ENCODE assay signal across 11 cellular contexts in the genomic region with DNA sequence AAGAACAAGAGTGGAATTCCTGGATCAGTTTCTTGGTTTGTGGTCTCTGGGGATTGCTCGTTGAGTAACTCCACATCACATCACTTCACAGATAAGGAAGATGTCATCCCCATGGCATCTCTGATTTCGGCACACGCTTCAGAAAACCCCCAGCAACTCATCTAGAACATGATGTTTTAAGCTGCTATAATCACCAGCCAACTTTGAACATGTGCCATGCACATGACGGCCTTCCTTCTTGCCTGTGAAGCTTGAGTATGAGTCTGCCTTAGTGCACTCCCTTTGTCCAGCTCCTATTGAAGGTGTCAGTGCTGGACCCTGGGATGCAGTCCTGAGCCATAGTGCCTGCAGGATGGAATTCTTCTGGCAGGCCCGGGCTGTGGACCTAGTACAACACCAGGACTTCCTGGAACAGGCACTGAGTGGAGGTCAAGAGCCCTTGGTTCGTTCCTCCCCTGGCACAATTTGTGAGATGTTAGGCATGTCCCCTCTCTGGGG.
A peak's percentile ranks its signal among the peaks of the same experiment; 100 is the strongest.
DNase-seq lines count a peak whose midpoint lies in the region; TF ChIP-seq lines count a peak whose summit lies in the region.
"Had no signal": no experiment of that assay in that cellular context is flagged by ENCODE, and none has a peak within 500 bp of the region (broad histone marks: within the 10 kb centered on the region; RNA-seq: fewer than 3 reads in every experiment).

No MANE protein-coding gene starts in this region.

- CTCF ChIA-PET in AG04450 (lab: Charles Lee), result no interaction called here

- DNase-seq in AG04450 (ENCODE audit: low read depth, low spot score) (peak; percentile 72), GM23248 (peak; percentile 56), kidney tubule cell (ENCODE audit: low spot score) (peak; percentile 95), midbrain (lab: John Stamatoyannopoulos, UW) (no peak), medulla oblongata (ENCODE audit: extremely low spot score) (no peak), NCI-H524 treated with DMSO at 0.1 percent for 48 hours (lab: John Stamatoyannopoulos, UW) (no peak), NCI-H2107 treated with DMSO at 0.1 percent for 48 hours (lab: John Stamatoyannopoulos, UW; ENCODE audit: unreplicated experiment) (no peak)
- DNase-seq in activated naive CD8-positive, alpha-beta T cell treated with anti-CD3 and anti-CD28 coated beads for 36 hours, result no peak
- DNase-seq: NCI-H1436, ovary, T-cell had no signal

- H3K36me3 ChIP-seq in GM23248 (ENCODE audit: low read depth), result no peaks in the 10 kb centered on the region
- H3K36me3 ChIP-seq: ovary had no signal

- H3K36me3 Mint-ChIP-seq in activated naive CD8-positive, alpha-beta T cell treated with anti-CD3 and anti-CD28 coated beads for 36 hours, result peaks cover 6% of the 10 kb centered on the region

- H3F3A ChIP-seq in GM23248 (ENCODE audit: insufficient read depth), result peaks cover 3% of the 10 kb centered on the region; the same call in 1 of the 2 replicates

- in situ Hi-C loops in GM23248 (cut with MboI), result no loop called here

- H3K9me3 ChIP-seq in AG04450 (ENCODE audit: control insufficient read depth, insufficient read depth, low read length), result no peaks in the 10 kb centered on the region; the same call in 1 of the 2 replicates
- no peaks in the 10 kb centered on the region for H3K9me3 ChIP-seq in GM23248 (ENCODE audit: low read depth)
- H3K9me3 ChIP-seq: ovary had no signal

- no peaks in the 10 kb centered on the region for H3K79me2 ChIP-seq in GM23248 (ENCODE audit: insufficient read depth)

- H3K27ac ChIP-seq in AG04450 (ENCODE audit: low read depth, low read length) (no peak overlapping the region), GM23248 (no peak overlapping the region)
- H3K27ac ChIP-seq: ovary had no signal

- H3K27ac Mint-ChIP-seq in activated naive CD8-positive, alpha-beta T cell treated with anti-CD3 and anti-CD28 coated beads for 36 hours, result peak overlapping the region; percentile 14
- H3K27ac Mint-ChIP-seq: T-cell had no signal

- H4K20me1 ChIP-seq in GM23248 (ENCODE audit: insufficient read depth), result no peaks in the 10 kb centered on the region

- no peak overlapping the region for H3K9ac ChIP-seq in GM23248

- TF ChIP-seq CTCF in AG04450 (IDR thresholded peaks at IDR 0.05; ENCODE audit: low read depth, low read length), result no peak

- H3K27me3 ChIP-seq in AG04450 (ENCODE audit: control insufficient read depth, insufficient read depth, low read length) (no peaks in the 10 kb centered on the region), GM23248 (replicated peaks; ENCODE audit: insufficient read depth) (no peaks in the 10 kb centered on the region)
- H3K27me3 ChIP-seq: ovary had no signal

- 37 to 41% methylated on average over 6 of the region's 6 CpGs for WGBS in GM23248 (ENCODE audit: low coverage in 1 of 2, low lambda C conversion rate in 2 of 2, missing lambda C conversion rate in 2 of 2), 2 experiments

- H3K27me3 Mint-ChIP-seq in activated naive CD8-positive, alpha-beta T cell treated with anti-CD3 and anti-CD28 coated beads for 36 hours, result no peaks in the 10 kb centered on the region

- H3K4me3 ChIP-seq in AG04450 (ENCODE audit: low read depth, low read length) (no peak overlapping the region), GM23248 (no peak overlapping the region)
- H3K4me3 ChIP-seq: ovary had no signal

- no peak overlapping the region for H2AFZ ChIP-seq in GM23248

- POLR2A ChIA-PET in AG04450 (lab: Yijun Ruan, JAX), result no interaction called here

- H3K9me3 Mint-ChIP-seq in activated naive CD8-positive, alpha-beta T cell treated with anti-CD3 and anti-CD28 coated beads for 36 hours, result peaks cover 2% of the 10 kb centered on the region

- no peaks in the 10 kb centered on the region for H3K9me2 ChIP-seq in GM23248 (ENCODE audit: insufficient read depth)

- no peak overlapping the region for H3K4me3 Mint-ChIP-seq in activated naive CD8-positive, alpha-beta T cell treated with anti-CD3 and anti-CD28 coated beads for 36 hours
- H3K4me3 Mint-ChIP-seq: T-cell had no signal

- peaks cover 24% of the 10 kb centered on the region for H3K4me1 ChIP-seq in GM23248 (ENCODE audit: insufficient read depth)

- no peak overlapping the region for H3K4me2 ChIP-seq in GM23248 (ENCODE audit: unreplicated experiment)

- peaks cover 27% of the 10 kb centered on the region for H3K4me1 Mint-ChIP-seq in activated naive CD8-positive, alpha-beta T cell treated with anti-CD3 and anti-CD28 coated beads for 36 hours

Comparison
In these comparisons a context has a peak if more than half of its experiments do, and no peak if none do; other contexts are left out.
1. DNase-seq: peak in AG04450 (single experiment), GM23248 (single experiment) and kidney tubule cell (single experiment); none in activated naive CD8-positive, alpha-beta T cell treated with anti-CD3 and anti-CD28 coated beads for 36 hours (single experiment), midbrain (single experiment), medulla oblongata (single experiment), NCI-H524 treated with DMSO at 0.1 percent for 48 hours (single experiment) and NCI-H2107 treated with DMSO at 0.1 percent for 48 hours (single experiment).